1 cellular context compared by ENCODE assay signal in the genomic region with DNA sequence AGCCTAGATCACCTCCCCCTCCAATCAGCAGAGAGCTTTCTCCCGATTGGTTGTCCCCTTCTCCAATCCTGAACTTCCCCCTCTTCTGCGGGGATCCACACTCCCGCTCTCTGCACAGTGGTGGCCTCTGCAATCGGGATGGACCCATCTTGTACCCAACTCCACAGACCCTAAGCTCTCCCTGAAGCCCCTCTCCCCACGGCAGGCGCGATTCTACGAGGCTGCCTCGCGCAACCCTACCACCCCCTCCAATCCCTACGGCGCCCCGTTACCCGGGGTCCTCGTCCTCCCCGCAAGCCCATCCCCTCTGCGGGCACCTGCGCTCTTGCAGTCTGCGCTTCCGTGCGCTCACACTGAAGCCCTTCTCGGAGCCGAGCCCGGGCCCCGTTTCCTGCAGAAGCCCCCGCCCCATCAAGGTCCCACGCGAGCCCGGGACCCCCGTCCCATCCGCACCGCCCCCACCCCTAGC.
A peak's percentile ranks its signal among the peaks of the same experiment; 100 is the strongest.
TF ChIP-seq lines count a peak whose summit lies in the region.

No MANE protein-coding gene starts in this region.

TF ChIP-seq in GM12878, 131 proteins besides CTCF, POLR2A, EP300 and RAD21 (continued from another document):
- TF ChIP-seq POLR2AphosphoS5 (IDR thresholded peaks at IDR 0.05; ENCODE audit: low read length) (peak; percentile 49; the same call in 1 of the 2 replicates), IKZF1 (conservative IDR thresholded peaks at IDR 0.05) (no peak), BMI1 (IDR thresholded peaks at IDR 0.05; ENCODE audit: borderline replicate concordance) (no peak), FOS (IDR thresholded peaks at IDR 0.05; ENCODE audit: borderline replicate concordance, extremely low read depth, insufficient read length) (peak; percentile 38), MTA2 (IDR thresholded peaks at IDR 0.05; ENCODE audit: low read depth) (no peak), SUPT20H (IDR thresholded peaks at IDR 0.05; ENCODE audit: borderline replicate concordance, control insufficient read depth, low read depth, low read length) (no peak), CBX3 (IDR thresholded peaks at IDR 0.05; ENCODE audit: borderline replicate concordance, low read depth) (no peak), TCF7 (IDR thresholded peaks at IDR 0.05; ENCODE audit: borderline replicate concordance) (no peak), TAF1 (IDR thresholded peaks at IDR 0.05; ENCODE audit: borderline replicate concordance, low read depth, low read length) (0 out of 2 replicates have a peak, but pooled peaks have one; percentile 27), HDGF (IDR thresholded peaks at IDR 0.05) (peak; percentile 88), NFIC (IDR thresholded peaks at IDR 0.05; ENCODE audit: low read depth, low read length) (no peak), NR2C1 (IDR thresholded peaks at IDR 0.05) (no peak), POLR2AphosphoS2 (IDR thresholded peaks at IDR 0.05; ENCODE audit: low read depth, low read length) (no peak; the same call in 1 of the 2 replicates), JUND (IDR thresholded peaks at IDR 0.05; ENCODE audit: low read depth, low read length) (no peak)
- TF ChIP-seq, protein P1, sequence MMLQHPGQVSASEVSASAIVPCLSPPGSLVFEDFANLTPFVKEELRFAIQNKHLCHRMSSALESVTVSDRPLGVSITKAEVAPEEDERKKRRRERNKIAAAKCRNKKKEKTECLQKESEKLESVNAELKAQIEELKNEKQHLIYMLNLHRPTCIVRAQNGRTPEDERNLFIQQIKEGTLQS (IDR thresholded peaks at IDR 0.05; ENCODE audit: borderline replicate concordance, extremely low read depth, low read depth, low read length) = no peak
- TF ChIP-seq, protein P2, sequence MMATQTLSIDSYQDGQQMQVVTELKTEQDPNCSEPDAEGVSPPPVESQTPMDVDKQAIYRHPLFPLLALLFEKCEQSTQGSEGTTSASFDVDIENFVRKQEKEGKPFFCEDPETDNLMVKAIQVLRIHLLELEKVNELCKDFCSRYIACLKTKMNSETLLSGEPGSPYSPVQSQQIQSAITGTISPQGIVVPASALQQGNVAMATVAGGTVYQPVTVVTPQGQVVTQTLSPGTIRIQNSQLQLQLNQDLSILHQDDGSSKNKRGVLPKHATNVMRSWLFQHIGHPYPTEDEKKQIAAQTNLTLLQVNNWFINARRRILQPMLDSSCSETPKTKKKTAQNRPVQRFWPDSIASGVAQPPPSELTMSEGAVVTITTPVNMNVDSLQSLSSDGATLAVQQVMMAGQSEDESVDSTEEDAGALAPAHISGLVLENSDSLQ (IDR thresholded peaks at IDR 0.05) = no peak
- TF ChIP-seq, protein P3, sequence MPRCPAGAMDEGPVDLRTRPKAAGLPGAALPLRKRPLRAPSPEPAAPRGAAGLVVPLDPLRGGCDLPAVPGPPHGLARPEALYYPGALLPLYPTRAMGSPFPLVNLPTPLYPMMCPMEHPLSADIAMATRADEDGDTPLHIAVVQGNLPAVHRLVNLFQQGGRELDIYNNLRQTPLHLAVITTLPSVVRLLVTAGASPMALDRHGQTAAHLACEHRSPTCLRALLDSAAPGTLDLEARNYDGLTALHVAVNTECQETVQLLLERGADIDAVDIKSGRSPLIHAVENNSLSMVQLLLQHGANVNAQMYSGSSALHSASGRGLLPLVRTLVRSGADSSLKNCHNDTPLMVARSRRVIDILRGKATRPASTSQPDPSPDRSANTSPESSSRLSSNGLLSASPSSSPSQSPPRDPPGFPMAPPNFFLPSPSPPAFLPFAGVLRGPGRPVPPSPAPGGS (IDR thresholded peaks at IDR 0.05; ENCODE audit: borderline replicate concordance, insufficient read depth, low read depth, low read length, poor library complexity, severe bottlenecking) = no peak
- TF ChIP-seq, protein P4, sequence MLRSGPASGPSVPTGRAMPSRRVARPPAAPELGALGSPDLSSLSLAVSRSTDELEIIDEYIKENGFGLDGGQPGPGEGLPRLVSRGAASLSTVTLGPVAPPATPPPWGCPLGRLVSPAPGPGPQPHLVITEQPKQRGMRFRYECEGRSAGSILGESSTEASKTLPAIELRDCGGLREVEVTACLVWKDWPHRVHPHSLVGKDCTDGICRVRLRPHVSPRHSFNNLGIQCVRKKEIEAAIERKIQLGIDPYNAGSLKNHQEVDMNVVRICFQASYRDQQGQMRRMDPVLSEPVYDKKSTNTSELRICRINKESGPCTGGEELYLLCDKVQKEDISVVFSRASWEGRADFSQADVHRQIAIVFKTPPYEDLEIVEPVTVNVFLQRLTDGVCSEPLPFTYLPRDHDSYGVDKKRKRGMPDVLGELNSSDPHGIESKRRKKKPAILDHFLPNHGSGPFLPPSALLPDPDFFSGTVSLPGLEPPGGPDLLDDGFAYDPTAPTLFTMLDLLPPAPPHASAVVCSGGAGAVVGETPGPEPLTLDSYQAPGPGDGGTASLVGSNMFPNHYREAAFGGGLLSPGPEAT (IDR thresholded peaks at IDR 0.05; ENCODE audit: low read depth) = no peak
